13 cellular contexts compared by ENCODE assay signal in genomic region chr3:38343797-38344594, GRCh38. TPM values are rescaled to one million over a fixed set of nuclear protein-coding genes. Genes with fewer than 3 reads are reported as not detected.
DNase-seq lines count a peak whose midpoint lies in the region; ATAC-seq and TF ChIP-seq lines count a peak whose summit lies in the region.
"Had no signal": no experiment of that assay in that cellular context is flagged by ENCODE, and none has a peak within 500 bp of the region (broad histone marks: within the 10 kb centered on the region; RNA-seq: fewer than 3 reads in every experiment).

No MANE protein-coding gene starts in this region.

- H3K27ac Mint-ChIP-seq in type B pancreatic cell: no peak overlapping the region
- H3K27ac Mint-ChIP-seq: natural killer cell had no signal

- POLR2A ChIA-PET in GM10248 (lab: Yijun Ruan, JAX): no interaction called here

- H3K27me3 Mint-ChIP-seq in type B pancreatic cell: no peaks in the 10 kb centered on the region

- no peak for ATAC-seq in HG02763 (IDR thresholded peaks at IDR 0.05; ENCODE audit: unreplicated experiment)
- ATAC-seq: natural killer cell had no signal

- CTCF ChIA-PET in GM10248 (lab: Yijun Ruan, JAX): interaction anchor here (0.7 to 4.1 kb wide), 9 partner anchors 10 to 224 kb away, joined by 3 to 36 read pairs (median 3); partner anchors contain the start of gene EXOG

- H3K4me1 Mint-ChIP-seq in type B pancreatic cell (ENCODE audit: unreplicated experiment): no peaks in the 10 kb centered on the region

- H3K9me3 Mint-ChIP-seq in type B pancreatic cell: peaks cover 4% of the 10 kb centered on the region
- H3K9me3 Mint-ChIP-seq: natural killer cell had no signal

- TF ChIP-seq CTCF in GM10248 (IDR thresholded peaks at IDR 0.05; ENCODE audit: control extremely low read depth, extremely low read depth, low read depth, missing control alignments) (peak; percentile 14), type B pancreatic cell (conservative IDR thresholded peaks at IDR 0.05) (no peak)

- no peaks in the 10 kb centered on the region for H3K36me3 Mint-ChIP-seq in type B pancreatic cell
- H3K36me3 Mint-ChIP-seq: natural killer cell had no signal

- DNase-seq in AML-193 (lab: John Stamatoyannopoulos, UW) (peak; percentile 33 to 55), GM10248 (ENCODE audit: extremely low spot score) (no peak), OCI-M1 (lab: John Stamatoyannopoulos, UW) (peak; percentile 41), fibroblast of gingiva (ENCODE audit: low read depth) (peak; percentile 17), type B pancreatic cell (ENCODE audit: extremely low spot score, unreplicated experiment) (no peak), NCI-H446 (lab: John Stamatoyannopoulos, UW) (no peak), HT-29 (ENCODE audit: low spot score) (no peak)
- DNase-seq: activated gamma-delta T cell; DMS79 treated with DMSO at 0.1 percent for 48 hours; natural killer cell; NCI-H510A treated with DMSO at 0.1 percent for 48 hours; stimulated activated CD4-positive, alpha-beta T cell treated with anti-CD3 and anti-CD28 coated beads, Interleukin-2, amount 100 ng/mL, for 24 hours had no signal

- no peak overlapping the region for H3K4me3 Mint-ChIP-seq in type B pancreatic cell

RNA-seq across cellular contexts. Expression of gene XYLB, which starts 2.6 kb away (rescaled TPM):
- 7.3 and 10.2 TPM in 2 replicates for total RNA-seq in type B pancreatic cell (ENCODE audit: low replicate concordance)
- 4.2 and 4.4 TPM in 2 replicates for total RNA-seq in HT-29 (2014; rRNA removed; shearing (Covaris generic))

Comparison
In these comparisons a context has a peak if more than half of its experiments do, and no peak if none do; other contexts are left out.
1. DNase-seq: peak in AML-193 (2 of 2), OCI-M1 (single experiment) and fibroblast of gingiva (single experiment); none in GM10248 (single experiment), type B pancreatic cell (single experiment), NCI-H446 (0 of 2) and HT-29 (single experiment).